In genomic region chr2:184006998-184007397, GRCh38 we compare ENCODE assay signal across 1 cellular context.
TF ChIP-seq lines count a peak whose summit lies in the region.

No MANE protein-coding gene starts in this region.

TF ChIP-seq in SK-N-SH, 30 proteins besides CTCF, POLR2A, EP300 and RAD21 (continued from another document):
- TF ChIP-seq, protein P1, sequence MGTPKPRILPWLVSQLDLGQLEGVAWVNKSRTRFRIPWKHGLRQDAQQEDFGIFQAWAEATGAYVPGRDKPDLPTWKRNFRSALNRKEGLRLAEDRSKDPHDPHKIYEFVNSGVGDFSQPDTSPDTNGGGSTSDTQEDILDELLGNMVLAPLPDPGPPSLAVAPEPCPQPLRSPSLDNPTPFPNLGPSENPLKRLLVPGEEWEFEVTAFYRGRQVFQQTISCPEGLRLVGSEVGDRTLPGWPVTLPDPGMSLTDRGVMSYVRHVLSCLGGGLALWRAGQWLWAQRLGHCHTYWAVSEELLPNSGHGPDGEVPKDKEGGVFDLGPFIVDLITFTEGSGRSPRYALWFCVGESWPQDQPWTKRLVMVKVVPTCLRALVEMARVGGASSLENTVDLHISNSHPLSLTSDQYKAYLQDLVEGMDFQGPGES (IDR thresholded peaks at IDR 0.05; ENCODE audit: low read depth, low read length), result no peak
- no peak for TF ChIP-seq TEAD4 (IDR thresholded peaks at IDR 0.05; ENCODE audit: borderline replicate concordance, insufficient read depth)
- no peak for TF ChIP-seq EZH2phosphoT487 (IDR thresholded peaks at IDR 0.05; ENCODE audit: borderline replicate concordance, low read depth)
- TF ChIP-seq, protein P2, sequence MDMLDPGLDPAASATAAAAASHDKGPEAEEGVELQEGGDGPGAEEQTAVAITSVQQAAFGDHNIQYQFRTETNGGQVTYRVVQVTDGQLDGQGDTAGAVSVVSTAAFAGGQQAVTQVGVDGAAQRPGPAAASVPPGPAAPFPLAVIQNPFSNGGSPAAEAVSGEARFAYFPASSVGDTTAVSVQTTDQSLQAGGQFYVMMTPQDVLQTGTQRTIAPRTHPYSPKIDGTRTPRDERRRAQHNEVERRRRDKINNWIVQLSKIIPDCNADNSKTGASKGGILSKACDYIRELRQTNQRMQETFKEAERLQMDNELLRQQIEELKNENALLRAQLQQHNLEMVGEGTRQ (IDR thresholded peaks at IDR 0.05; ENCODE audit: borderline replicate concordance, low read depth, low read length), result no peak
- no peak for TF ChIP-seq RXRA (IDR thresholded peaks at IDR 0.05; ENCODE audit: borderline replicate concordance, low read depth)
- TF ChIP-seq FOXJ3 (CRISPR knock-in tag; IDR thresholded peaks at IDR 0.05), result no peak
- TF ChIP-seq MXI1 (IDR thresholded peaks at IDR 0.05; ENCODE audit: low read depth, low read length), result no peak
- no peak for TF ChIP-seq SIN3A (IDR thresholded peaks at IDR 0.05; ENCODE audit: borderline replicate concordance, low read depth, low read length)
- no peak for TF ChIP-seq GABPA (IDR thresholded peaks at IDR 0.05; ENCODE audit: low read depth)
- no peak for TF ChIP-seq RFX5 (IDR thresholded peaks at IDR 0.05; ENCODE audit: low read length)
